8 cellular contexts compared by ENCODE assay signal in the genomic region with DNA sequence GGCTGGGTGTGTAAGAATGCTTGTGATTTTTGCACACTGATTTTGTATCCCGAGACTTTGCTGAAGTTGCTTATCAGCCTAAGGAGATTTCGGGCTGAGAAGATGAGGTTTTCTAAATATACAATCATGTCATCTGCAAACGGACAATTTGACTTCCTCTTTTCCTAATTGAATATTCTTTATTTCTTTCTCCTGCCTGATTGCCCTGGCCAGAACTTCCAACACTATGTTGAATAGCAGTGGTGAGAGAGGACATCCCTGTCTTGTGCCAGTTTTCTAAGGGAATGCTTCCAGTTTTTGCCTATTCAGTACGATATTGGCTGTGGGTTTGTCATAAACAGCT. TPM values are rescaled to one million over a fixed set of nuclear protein-coding genes. Genes with fewer than 3 reads are reported as not detected.
DNase-seq lines count a peak whose midpoint lies in the region; ATAC-seq, FAIRE-seq and TF ChIP-seq lines count a peak whose summit lies in the region.
"Not testable (repeated sequence)": the region's sequence is repeated elsewhere in the genome, so short reads cannot be mapped to it uniquely, and the experiment has no call there.

No MANE protein-coding gene starts in this region.

- H3K4me1 Mint-ChIP-seq in activated T-cell treated with anti-CD3 and anti-CD28 coated beads, Interleukin-2, amount 50 U/mL, for 24 hours (ENCODE audit: low read depth) = peaks cover 28% of the 10 kb centered on the region

- H3K9me3 ChIP-seq in NT2/D1 (ENCODE audit: insufficient read depth, low read length); heart left ventricle; muscle layer of duodenum (ENCODE audit: control insufficient read depth in 1 of 2, low read length in 2 of 2); skeletal muscle tissue (ENCODE audit: control insufficient read depth in 3 of 3, low read length in 3 of 3): not testable (repeated sequence)

- intact Hi-C loops in heart left ventricle (cut with DNase I) = not testable (repeated sequence)

- peak overlapping the region; percentile 90 for H3K4me3 Mint-ChIP-seq in activated T-cell treated with anti-CD3 and anti-CD28 coated beads, Interleukin-2, amount 50 U/mL, for 24 hours

- H3K27ac ChIP-seq in 22Rv1 = peak overlapping the region; percentile 59
- H3K27ac ChIP-seq in heart left ventricle; muscle layer of duodenum (ENCODE audit: low read length); skeletal muscle tissue (ENCODE audit: low read depth, low read length): not testable (repeated sequence)

- peaks cover 10% of the 10 kb centered on the region for H3K36me3 Mint-ChIP-seq in activated T-cell treated with anti-CD3 and anti-CD28 coated beads, Interleukin-2, amount 50 U/mL, for 24 hours (ENCODE audit: low read depth)

- not testable (repeated sequence) for H3K36me3 ChIP-seq in NT2/D1 (ENCODE audit: insufficient read depth, insufficient read length, low read length); heart left ventricle; muscle layer of duodenum (ENCODE audit: control insufficient read depth in 1 of 2, insufficient read depth in 2 of 2, low read length in 2 of 2); skeletal muscle tissue (ENCODE audit: control insufficient read depth in 3 of 3, insufficient read depth in 3 of 3, low read length in 3 of 3)

- not testable (repeated sequence) for DNase-seq in GM12891 (ENCODE audit: insufficient read length, low spot score); NT2/D1 (ENCODE audit: low read depth, low spot score); activated T-cell treated with anti-CD3 and anti-CD28 coated beads, Interleukin-2, amount 50 U/mL, for 24 hours; choroid plexus epithelial cell (ENCODE audit: low read depth); heart left ventricle

- not testable (repeated sequence) for H3K27me3 ChIP-seq in NT2/D1 (ENCODE audit: insufficient read depth, insufficient read length); muscle layer of duodenum (ENCODE audit: low read depth, low read length)
- peaks cover 7 to 46% (median 27%) of the 10 kb centered on the region in 9 donors for H3K27me3 ChIP-seq in heart left ventricle
- H3K27me3 ChIP-seq in skeletal muscle tissue (ENCODE audit: control insufficient read depth in 3 of 3, insufficient read depth in 3 of 3, low read length in 3 of 3) = peaks cover 21 to 26% (median 22%) of the 10 kb centered on the region in 3 donors

- peak overlapping the region; percentile 86 for H3K27ac Mint-ChIP-seq in activated T-cell treated with anti-CD3 and anti-CD28 coated beads, Interleukin-2, amount 50 U/mL, for 24 hours

- WGBS in heart left ventricle, 4 donors = 10 to 26% (median 18%) methylated on average over 4 of the region's 4 CpGs

- not testable (repeated sequence) for ATAC-seq in heart left ventricle

- TF ChIP-seq CTCF in 22Rv1 (IDR thresholded peaks at IDR 0.05) = peak; percentile 38
- TF ChIP-seq CTCF in choroid plexus epithelial cell (conservative IDR thresholded peaks at IDR 0.05; ENCODE audit: low read depth, low read length); heart left ventricle (IDR thresholded peaks at IDR 0.05): not testable (repeated sequence)

- not testable (repeated sequence) for H3K4me1 ChIP-seq in NT2/D1 (ENCODE audit: insufficient read depth, insufficient read length)
- peaks cover 0 to 24% (median 3%) of the 10 kb centered on the region in 12 donors for H3K4me1 ChIP-seq in heart left ventricle
- peaks cover 0 to 13% of the 10 kb centered on the region in 2 donors for H3K4me1 ChIP-seq in muscle layer of duodenum (ENCODE audit: control insufficient read depth in 1 of 2, insufficient read depth in 2 of 2, low read length in 2 of 2)
- H3K4me1 ChIP-seq in skeletal muscle tissue (ENCODE audit: control insufficient read depth in 3 of 3, insufficient read depth in 3 of 3, low read length in 3 of 3) = peaks cover 8 to 14% (median 12%) of the 10 kb centered on the region in 3 donors

- not testable (repeated sequence) for H3K9me3 Mint-ChIP-seq in activated T-cell treated with anti-CD3 and anti-CD28 coated beads, Interleukin-2, amount 50 U/mL, for 24 hours

- TF ChIP-seq POLR2A in GM12891 (IDR thresholded peaks at IDR 0.05; ENCODE audit: low read depth, low read length); heart left ventricle (IDR thresholded peaks at IDR 0.05): not testable (repeated sequence)

- FAIRE-seq in GM12891 (lab: Jason Lieb, UNC) = not testable (repeated sequence)

- H3K4me3 ChIP-seq in NT2/D1 (ENCODE audit: insufficient read length, low read depth) (peak overlapping the region; percentile 70), choroid plexus epithelial cell (ENCODE audit: low read depth, low read length) (peak overlapping the region; percentile 83), heart left ventricle (peak overlapping the region; percentile 29 to 74 (median 54)), muscle layer of duodenum (ENCODE audit: low read depth in 1 of 2, low read length in 2 of 2) (peak overlapping the region; percentile 77 to 82), skeletal muscle tissue (ENCODE audit: low read length in 3 of 3) (peak overlapping the region; percentile 73 to 83 (median 75))

- H3K27me3 Mint-ChIP-seq in activated T-cell treated with anti-CD3 and anti-CD28 coated beads, Interleukin-2, amount 50 U/mL, for 24 hours = peaks cover 60% of the 10 kb centered on the region

- not testable (repeated sequence) for H3K9ac ChIP-seq in NT2/D1 (ENCODE audit: insufficient read length, low read depth)
- peak overlapping the region in 1 of 3 donors; percentile 33 for H3K9ac ChIP-seq in skeletal muscle tissue (ENCODE audit: low read depth in 1 of 3, low read length in 3 of 3)

TF ChIP-seq in GM12891, 5 proteins besides CTCF, POLR2A, EP300 and RAD21:
- TF ChIP-seq SPI1 (IDR thresholded peaks at IDR 0.05; ENCODE audit: low read depth, low read length) = peak; percentile 67

RNA-seq across cellular contexts. Expression of a gene that starts 43.6 kb away (rescaled TPM):
- not detected for polyA plus RNA-seq in GM12891 (2012; ENCODE audit: low read depth, missing spikeins)
- total RNA-seq in heart left ventricle (not detected), skeletal muscle tissue (not detected)
- polyA plus RNA-seq in heart left ventricle = not detected

RNA-seq across cellular contexts. Expression of a gene that starts 47.5 kb away (rescaled TPM):
- 2.3 TPM for polyA plus RNA-seq in GM12891 (2012; ENCODE audit: low read depth, missing spikeins)
- 1 to 10 TPM in 2 of 9 donors, under 1 TPM in 4, not detected in 3; 0.25 to 1.1 (median 0.70) TPM for total RNA-seq in heart left ventricle
- polyA plus RNA-seq in heart left ventricle = 1 to 10 TPM in 1 of 2 donors, under 1 TPM in 1; 0.80 to 1.1 TPM
- total RNA-seq in skeletal muscle tissue = 2.6 TPM

RNA-seq across cellular contexts. Expression of a gene that starts 52.0 kb away (rescaled TPM):
- not detected for polyA plus RNA-seq in GM12891 (2012; ENCODE audit: low read depth, missing spikeins)
- total RNA-seq in heart left ventricle (not detected), skeletal muscle tissue (not detected)
- polyA plus RNA-seq in heart left ventricle = not detected

RNA-seq across cellular contexts. Expression of a gene that starts 59.2 kb away (rescaled TPM):
- not detected for polyA plus RNA-seq in GM12891 (2012; ENCODE audit: low read depth, missing spikeins)
- total RNA-seq in heart left ventricle (not detected), skeletal muscle tissue (not detected)
- not detected for polyA plus RNA-seq in heart left ventricle
